Comparison of ENCODE assay signal across 8 cellular contexts in the genomic region with DNA sequence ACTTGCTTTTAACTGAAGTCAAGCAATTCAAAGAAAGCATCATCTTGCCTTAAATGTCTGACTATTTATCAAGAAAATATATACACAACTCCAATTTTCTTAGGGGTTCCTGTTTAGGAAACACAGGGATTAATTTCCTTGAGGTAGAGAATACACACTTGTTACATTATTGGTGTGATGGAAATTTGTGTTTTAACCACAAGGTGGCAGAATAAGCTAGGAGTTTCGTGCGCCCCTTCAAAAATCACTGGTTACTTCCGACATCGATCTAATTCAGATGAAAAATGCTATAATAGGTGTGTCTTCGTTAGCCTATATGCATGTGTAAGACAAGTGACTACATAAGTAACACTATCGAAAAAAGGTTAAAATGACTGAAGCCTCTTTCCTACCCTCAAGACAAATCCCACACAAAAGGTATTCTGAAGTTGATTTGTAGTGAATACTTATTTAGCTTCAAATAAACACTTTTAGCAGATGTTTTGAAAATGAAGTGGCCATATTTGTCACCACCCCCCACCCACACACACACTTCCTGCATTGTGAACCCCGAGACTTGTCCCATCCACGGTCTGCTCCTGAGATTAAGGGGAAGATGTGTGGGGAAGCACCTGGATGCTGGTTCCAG.
DNase-seq lines count a peak whose midpoint lies in the region; ATAC-seq, FAIRE-seq and TF ChIP-seq lines count a peak whose summit lies in the region.

No MANE protein-coding gene starts in this region.

- H3K27ac ChIP-seq in BLaER1 treated with 17β-estradiol and CSF1 and Interleukin-3, amounts not matched to agents 10 nM and 100 nM: no peak overlapping the region
- H3K27ac ChIP-seq in HL-60 (replicated peaks): no peak overlapping the region

- peak; percentile 15 for TF ChIP-seq CTCF in HL-60 (IDR thresholded peaks at IDR 0.05; ENCODE audit: insufficient read depth, low read length)

- H3K4me3 ChIP-seq in BLaER1 treated with 17β-estradiol and CSF1 and Interleukin-3, amounts not matched to agents 10 nM and 100 nM: no peak overlapping the region
- H3K4me3 ChIP-seq in HL-60 (replicated peaks; ENCODE audit: insufficient read depth, low read length): no peak overlapping the region
- no peak overlapping the region for H3K4me3 ChIP-seq in MG63

- DNase-seq in HL-60 (ENCODE audit: low read depth in 1 of 2, low spot score in 1 of 2) (peak; percentile 3 to 15), RCC 7860 (ENCODE audit: low spot score) (peak; percentile 20), fibroblast of gingiva (ENCODE audit: low read depth) (peak; percentile 13), renal cortical epithelial cell (ENCODE audit: low read depth) (peak; percentile 30), MG63 (no peak)

- peak overlapping the region in 6 of 11 experiments; percentile 13 to 79 (median 35); a peak in 7 of 22 replicates for H3K4me2 ChIP-seq in BLaER1 treated with 17β-estradiol and CSF1 and Interleukin-3, amounts not matched to agents 10 nM and 100 nM

- ATAC-seq in GM18907 (IDR thresholded peaks at IDR 0.05; ENCODE audit: unreplicated experiment) (peak; percentile 86), HG03039 (IDR thresholded peaks at IDR 0.05; ENCODE audit: unreplicated experiment) (no peak)

- H3K4me1 ChIP-seq in BLaER1 treated with 17β-estradiol and CSF1 and Interleukin-3, amounts not matched to agents 10 nM and 100 nM: no peaks in the 10 kb centered on the region

- no peaks in the 10 kb centered on the region for H4K20me1 ChIP-seq in BLaER1 treated with 17β-estradiol and CSF1 and Interleukin-3, amounts not matched to agents 10 nM and 100 nM

- no peaks in the 10 kb centered on the region for H3K9me3 ChIP-seq in BLaER1 treated with 17β-estradiol and CSF1 and Interleukin-3, amounts not matched to agents 10 nM and 100 nM (replicated peaks in 1 of 11)
- no peaks in the 10 kb centered on the region for H3K9me3 ChIP-seq in MG63

- H3K27me3 ChIP-seq in BLaER1 treated with 17β-estradiol and CSF1 and Interleukin-3, amounts not matched to agents 10 nM and 100 nM: no peaks in the 10 kb centered on the region
- H3K27me3 ChIP-seq in HL-60 (ENCODE audit: insufficient read depth, poor library complexity, severe bottlenecking) (no peaks in the 10 kb centered on the region), MG63 (no peaks in the 10 kb centered on the region)

- peak; percentile 52 for FAIRE-seq in RCC 7860 (lab: Jason Lieb, UNC)

- H3K36me3 ChIP-seq in BLaER1 treated with 17β-estradiol and CSF1 and Interleukin-3, amounts not matched to agents 10 nM and 100 nM: no peaks in the 10 kb centered on the region
- H3K36me3 ChIP-seq in MG63: no peaks in the 10 kb centered on the region

- H3K9ac ChIP-seq in BLaER1 treated with 17β-estradiol and CSF1 and Interleukin-3, amounts not matched to agents 10 nM and 100 nM: no peak overlapping the region; a peak in 1 of 22 replicates
